ENCODE assay signal across 33 cellular contexts in the genomic region with DNA sequence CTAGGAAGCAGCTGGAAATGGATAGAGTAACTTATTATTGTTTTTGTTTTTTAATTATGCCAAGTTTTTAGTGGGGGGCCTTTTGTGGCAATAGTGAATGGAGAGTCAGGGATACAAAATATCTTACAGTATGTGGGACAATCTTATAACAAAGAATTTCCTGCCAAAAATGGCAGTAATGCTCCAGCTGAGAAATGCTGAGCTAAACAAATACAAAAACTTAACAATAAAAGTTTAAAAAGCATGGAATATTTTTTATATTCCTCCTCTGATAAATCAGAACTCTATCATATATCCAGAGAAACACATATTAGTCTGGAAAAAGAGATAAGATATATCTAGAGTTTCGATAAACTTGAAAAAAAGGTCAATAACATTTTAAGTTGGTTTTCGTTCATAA.
"Had no signal": no experiment of that assay in that cellular context is flagged by ENCODE, and none has a peak within 500 bp of the region (broad histone marks: within the 10 kb centered on the region; RNA-seq: fewer than 3 reads in every experiment).

No MANE protein-coding gene starts in this region.

- H3K4me3 ChIP-seq: adrenal gland, body of pancreas, breast epithelium had no signal

- H3K27ac ChIP-seq: adrenal gland, body of pancreas, brain microvascular endothelial cell, breast epithelium, VCaP had no signal

- H3K27me3 ChIP-seq: adrenal gland, body of pancreas, brain microvascular endothelial cell had no signal

- H3K9me3 ChIP-seq: adrenal gland, body of pancreas, breast epithelium had no signal

- DNase-seq: activated B cell treated with CpG ODN at 0.5 μM for 24 hours; activated CD4-positive, alpha-beta memory T cell treated with anti-CD3 and anti-CD28 coated beads for 36 hours; activated CD4-positive, alpha-beta T cell treated with anti-CD3 and anti-CD28 coated beads for 4 hours; activated CD4-positive, alpha-beta T cell treated with anti-CD3 and anti-CD28 coated beads, Interleukin-2, amount 10 ng/mL, durations not matched to agents 24 days and 14 days; activated CD4-positive, alpha-beta T cell treated with anti-CD3 and anti-CD28 coated beads, Interleukin-2, amount 50 U/mL, for 1 hour; activated CD4-positive, alpha-beta T cell treated with anti-CD3 and anti-CD28 coated beads, Interleukin-2, amount 50 U/mL, for 4 hours; activated CD4-positive, CD25-positive, alpha-beta regulatory T cell treated with anti-CD3 and anti-CD28 coated beads, Interleukin-2, amount 50 U/mL, for 72 hours; activated CD8-positive, alpha-beta memory T cell treated with anti-CD3 and anti-CD28 coated beads, Interleukin-2, amount 50 U/mL, for 4 hours; activated CD8-positive, alpha-beta T cell treated with anti-CD3 and anti-CD28 coated beads for 36 hours; activated effector memory CD4-positive, alpha-beta T cell treated with anti-CD3 and anti-CD28 coated beads, Interleukin-2, amount 50 U/mL, for 16 hours; activated gamma-delta T cell treated with Interleukin-2 at 50 U/mL for 16 hours; activated naive CD4-positive, alpha-beta T cell; activated naive CD4-positive, alpha-beta T cell treated with anti-CD3 and anti-CD28 coated beads for 36 hours; activated naive CD4-positive, alpha-beta T cell treated with anti-CD3 and anti-CD28 coated beads, Interleukin-2, amount 50 U/mL, for 16 hours; activated naive CD8-positive, alpha-beta T cell treated with anti-CD3 and anti-CD28 coated beads for 36 hours; activated T-cell treated with anti-CD3 and anti-CD28 coated beads for 4 hours; activated T-cell treated with anti-CD3 and anti-CD28 coated beads, Interleukin-2, amount 50 U/mL, for 1 hour; activated T-cell treated with anti-CD3 and anti-CD28 coated beads, Interleukin-2, amount 50 U/mL, for 4 hours; activated T-cell treated with anti-CD3 and anti-CD28 coated beads, Interleukin-2, amount 50 U/mL, for 72 hours; adrenal gland; amniotic stem cell; aorta; body of pancreas; brain microvascular endothelial cell; central memory CD4-positive, alpha-beta T cell; T-helper 2 cell; T-helper 9 cell had no signal

- H3K4me1 ChIP-seq: adrenal gland, body of pancreas, breast epithelium had no signal

- ATAC-seq: activated CD8-positive, alpha-beta T cell treated with anti-CD3 and anti-CD28 coated beads for 36 hours; activated naive CD4-positive, alpha-beta T cell treated with anti-CD3 and anti-CD28 coated beads, Interleukin-2, amount 50 U/mL, for 72 hours; activated T-cell treated with anti-CD3 and anti-CD28 coated beads, Interleukin-2, amount 50 U/mL, for 4 hours; activated T-cell treated with anti-CD3 and anti-CD28 coated beads, Interleukin-2, amount 50 U/mL, for 72 hours; activated T-helper 17 cell treated with anti-CD3 and anti-CD28 coated beads, Interleukin-2, amount 50 U/mL, for 72 hours; body of pancreas had no signal

- FAIRE-seq: astrocyte, TTC549 had no signal

- H3K36me3 ChIP-seq: adrenal gland, brain microvascular endothelial cell, breast epithelium had no signal
